1 cellular context compared by ENCODE assay signal in the genomic region with DNA sequence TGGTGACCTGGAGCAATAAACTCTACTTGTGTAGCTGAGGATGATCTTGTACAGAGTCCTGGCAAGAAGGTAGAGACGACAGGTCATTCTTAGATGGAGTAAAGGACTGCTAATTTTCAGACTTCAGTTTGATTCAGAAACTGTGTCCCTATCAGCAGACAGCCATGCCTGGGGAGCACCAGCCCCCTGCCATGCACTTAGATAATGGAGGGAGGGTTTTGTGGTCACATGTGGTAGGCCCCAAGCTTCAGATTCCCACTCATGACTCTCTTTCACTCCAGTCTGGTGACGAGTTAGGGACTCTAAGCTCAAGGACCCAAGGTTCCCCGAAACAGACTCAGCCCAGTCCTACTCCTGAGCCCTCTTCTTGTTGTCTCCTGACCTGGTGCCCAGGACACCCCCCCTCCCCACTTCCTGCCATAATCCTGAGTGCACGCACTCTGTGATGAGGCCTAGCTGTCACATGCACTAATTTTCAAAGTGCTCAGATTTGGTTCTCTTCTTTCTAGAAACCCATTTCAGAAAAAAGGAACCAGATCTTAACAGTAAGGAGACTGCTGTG.
TF ChIP-seq lines count a peak whose summit lies in the region.

No MANE protein-coding gene starts in this region.

TF ChIP-seq in K562, 482 proteins besides CTCF, POLR2A, EP300 and RAD21 (continued from another document):
- TF ChIP-seq, protein P1, sequence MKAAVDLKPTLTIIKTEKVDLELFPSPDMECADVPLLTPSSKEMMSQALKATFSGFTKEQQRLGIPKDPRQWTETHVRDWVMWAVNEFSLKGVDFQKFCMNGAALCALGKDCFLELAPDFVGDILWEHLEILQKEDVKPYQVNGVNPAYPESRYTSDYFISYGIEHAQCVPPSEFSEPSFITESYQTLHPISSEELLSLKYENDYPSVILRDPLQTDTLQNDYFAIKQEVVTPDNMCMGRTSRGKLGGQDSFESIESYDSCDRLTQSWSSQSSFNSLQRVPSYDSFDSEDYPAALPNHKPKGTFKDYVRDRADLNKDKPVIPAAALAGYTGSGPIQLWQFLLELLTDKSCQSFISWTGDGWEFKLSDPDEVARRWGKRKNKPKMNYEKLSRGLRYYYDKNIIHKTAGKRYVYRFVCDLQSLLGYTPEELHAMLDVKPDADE (conservative IDR thresholded peaks at IDR 0.05; ENCODE audit: control insufficient read depth, low read depth, low read length): no peak
- TF ChIP-seq TCF3 (CRISPR knock-in tag; IDR thresholded peaks at IDR 0.05): peak; percentile 63
- TF ChIP-seq IRF9 (tag; IDR thresholded peaks at IDR 0.05): no peak
- TF ChIP-seq CBFA2T3 (IDR thresholded peaks at IDR 0.05): peak; percentile 64
- TF ChIP-seq ZFX (CRISPR knock-in tag; IDR thresholded peaks at IDR 0.05): 0 out of 2 replicates have a peak, but pooled peaks have one; percentile 32
- no peak for TF ChIP-seq BDP1 (IDR thresholded peaks at IDR 0.05; ENCODE audit: insufficient read depth, insufficient read length)
- TF ChIP-seq KHSRP (IDR thresholded peaks at IDR 0.05): no peak
- no peak for TF ChIP-seq ZNF280B (CRISPR knock-in tag; IDR thresholded peaks at IDR 0.05)
